10 cellular contexts compared by ENCODE assay signal in genomic region chr19:17952041-17952976, GRCh38. TPM values are rescaled to one million over a fixed set of nuclear protein-coding genes. Genes with fewer than 3 reads are reported as not detected.
DNase-seq lines count a peak whose midpoint lies in the region; ATAC-seq and TF ChIP-seq lines count a peak whose summit lies in the region.
"Had no signal": no experiment of that assay in that cellular context is flagged by ENCODE, and none has a peak within 500 bp of the region (broad histone marks: within the 10 kb centered on the region; RNA-seq: fewer than 3 reads in every experiment).

No MANE protein-coding gene starts in this region.

- peaks cover 39% of the 10 kb centered on the region for H3K4me1 Mint-ChIP-seq in CD8-positive, alpha-beta T cell (ENCODE audit: low read depth)
- peaks cover 27% of the 10 kb centered on the region for H3K4me1 Mint-ChIP-seq in WTC11
- H3K4me1 Mint-ChIP-seq in naive thymus-derived CD4-positive, alpha-beta T cell = peaks cover 17 to 47% (median 35%) of the 10 kb centered on the region in 7 donors
- peaks cover 25% of the 10 kb centered on the region for H3K4me1 Mint-ChIP-seq in Calu3 (ENCODE audit: low read depth, unreplicated experiment)

- H3K9me3 Mint-ChIP-seq in CD8-positive, alpha-beta T cell = no peaks in the 10 kb centered on the region
- H3K9me3 Mint-ChIP-seq in WTC11 (no peaks in the 10 kb centered on the region), Calu3 (ENCODE audit: low read depth, unreplicated experiment) (no peaks in the 10 kb centered on the region)
- peaks cover 0 to 2% (median 0%) of the 10 kb centered on the region in 11 donors for H3K9me3 Mint-ChIP-seq in naive thymus-derived CD4-positive, alpha-beta T cell

- POLR2A ChIA-PET in CD8-positive, alpha-beta T cell (lab: Charles Lee) = interaction anchor here (0.9 to 1.0 kb wide), 2 partner anchors 14 to 20 kb away, joined by 3 to 5 read pairs; partner anchors contain the start of gene CCDC124
- POLR2A ChIA-PET in WTC11 (lab: Charles Lee) = interaction anchor here (0.5 to 1.5 kb wide), 3 partner anchors 9 to 48 kb away, joined by 5 to 7 read pairs (median 5); partner anchors contain the start of gene CCDC124
- POLR2A ChIA-PET in naive thymus-derived CD4-positive, alpha-beta T cell (lab: Charles Lee) = interaction anchor here (1.3 to 2.4 kb wide), 3 partner anchors 19 to 49 kb away, joined by 3 to 9 read pairs (median 3); partner anchors contain the start of gene CCDC124

- no TSS peak for BruUV-seq in Calu3 (replicated peaks; lab: Mats Ljungman, UMichigan)

- CTCF ChIA-PET in CD8-positive, alpha-beta T cell (lab: Charles Lee) = interaction anchor here (1.0 to 28.7 kb wide), 3 partner anchors 15 to 93 kb away, joined by 4 to 510 read pairs (median 4); partner anchors contain the start of gene RPL18A
- CTCF ChIA-PET in WTC11 (lab: Charles Lee) = interaction anchor here (0.6 to 5.0 kb wide), 8 partner anchors 10 to 511 kb away, joined by 3 to 43 read pairs (median 4); partner anchors contain the start of genes CCDC124 and RAB3A
- CTCF ChIA-PET in naive thymus-derived CD4-positive, alpha-beta T cell (lab: Charles Lee) = no interaction called here
- CTCF ChIA-PET in Calu3 (lab: Charles Lee) = no interaction called here

- no peaks in the 10 kb centered on the region for H3K9me3 ChIP-seq in CD8-positive, alpha-beta T cell (ENCODE audit: low read length)
- no peaks in the 10 kb centered on the region for H3K9me3 ChIP-seq in naive thymus-derived CD4-positive, alpha-beta T cell (ENCODE audit: control insufficient read depth in 2 of 3, low read length in 3 of 3)

- TF ChIP-seq CTCF in CD8-positive, alpha-beta T cell (IDR thresholded peaks at IDR 0.05) = no peak
- TF ChIP-seq CTCF in GM12875 (IDR thresholded peaks at IDR 0.05; ENCODE audit: borderline replicate concordance, insufficient read depth, low read depth, low read length) (no peak), WTC11 (IDR thresholded peaks at IDR 0.05) (no peak), Calu3 (IDR thresholded peaks at IDR 0.05; ENCODE audit: unreplicated experiment) (no peak)

- peaks cover 53% of the 10 kb centered on the region for H3K27me3 Mint-ChIP-seq in CD8-positive, alpha-beta T cell (ENCODE audit: low read depth)
- H3K27me3 Mint-ChIP-seq in WTC11 (ENCODE audit: low read depth) (peaks cover 54% of the 10 kb centered on the region), Calu3 (ENCODE audit: unreplicated experiment) (peaks cover 74% of the 10 kb centered on the region)
- H3K27me3 Mint-ChIP-seq in naive thymus-derived CD4-positive, alpha-beta T cell = peaks cover 41 to 74% (median 48%) of the 10 kb centered on the region in 5 donors

- no peak overlapping the region for H3K27ac ChIP-seq in CD8-positive, alpha-beta T cell (ENCODE audit: low read depth, low read length)
- H3K27ac ChIP-seq in naive thymus-derived CD4-positive, alpha-beta T cell (ENCODE audit: low read depth, low read length) = no peak overlapping the region

- H3K36me3 ChIP-seq in CD8-positive, alpha-beta T cell (ENCODE audit: insufficient read depth, low read length) = no peaks in the 10 kb centered on the region
- H3K36me3 ChIP-seq in naive thymus-derived CD4-positive, alpha-beta T cell (ENCODE audit: control insufficient read depth in 2 of 3, insufficient read depth in 3 of 3, low read length in 3 of 3) = no peaks in the 10 kb centered on the region

- peak overlapping the region; percentile 22 for H3K4me3 Mint-ChIP-seq in CD8-positive, alpha-beta T cell
- H3K4me3 Mint-ChIP-seq in WTC11 (peak overlapping the region; percentile 77), Calu3 (ENCODE audit: low read depth, unreplicated experiment) (no peak overlapping the region)
- peak overlapping the region in 7 of 10 donors; percentile 5 to 86 (median 51) for H3K4me3 Mint-ChIP-seq in naive thymus-derived CD4-positive, alpha-beta T cell

- no peaks in the 10 kb centered on the region for H3K36me3 Mint-ChIP-seq in CD8-positive, alpha-beta T cell
- H3K36me3 Mint-ChIP-seq in WTC11 (no peaks in the 10 kb centered on the region), Calu3 (ENCODE audit: insufficient read depth, unreplicated experiment) (peaks cover 6% of the 10 kb centered on the region)
- H3K36me3 Mint-ChIP-seq in naive thymus-derived CD4-positive, alpha-beta T cell = no peaks in the 10 kb centered on the region

- peaks cover 50% of the 10 kb centered on the region for H3K27me3 ChIP-seq in CD8-positive, alpha-beta T cell (ENCODE audit: insufficient read depth, low read length)
- peaks cover 23 to 38% of the 10 kb centered on the region in 2 donors for H3K27me3 ChIP-seq in naive thymus-derived CD4-positive, alpha-beta T cell (ENCODE audit: control insufficient read depth in 2 of 2, insufficient read depth in 2 of 2, low read length in 2 of 2)

- intact Hi-C loops in CD8-positive, alpha-beta T cell (cut with DNase I, micrococcal nuclease) = no loop called here
- intact Hi-C loops in naive thymus-derived CD4-positive, alpha-beta T cell (cut with micrococcal nuclease) = no loop called here
- intact Hi-C loops in Calu3 (cut with micrococcal nuclease; ENCODE audit: unreplicated experiment) = no loop called here

- no peak overlapping the region for H3K27ac Mint-ChIP-seq in CD8-positive, alpha-beta T cell
- H3K27ac Mint-ChIP-seq in WTC11 (no peak overlapping the region), Calu3 (ENCODE audit: unreplicated experiment) (no peak overlapping the region)
- H3K27ac Mint-ChIP-seq in naive thymus-derived CD4-positive, alpha-beta T cell = no peak overlapping the region

- no peak overlapping the region for H3K4me3 ChIP-seq in CD8-positive, alpha-beta T cell (ENCODE audit: low read depth, low read length)
- H3K4me3 ChIP-seq in GM12875 (ENCODE audit: low read depth, low read length) = peak overlapping the region; percentile 23
- H3K4me3 ChIP-seq in naive thymus-derived CD4-positive, alpha-beta T cell (ENCODE audit: low read length) = no peak overlapping the region

- DNase-seq in CD8-positive, alpha-beta T cell = no peak
- DNase-seq in WTC11 (ENCODE audit: low spot score) (peak; percentile 47), foreskin melanocyte (no peak), RKO (ENCODE audit: low spot score) (no peak), NCI-H2081 treated with DMSO at 0.1 percent for 48 hours (lab: John Stamatoyannopoulos, UW) (no peak), Calu3 (no peak)
- DNase-seq in naive thymus-derived CD4-positive, alpha-beta T cell = no peak
- DNase-seq: NCI-H510A treated with DMSO at 0.1 percent for 48 hours; stimulated activated CD4-positive, alpha-beta T cell treated with anti-CD3 and anti-CD28 coated beads, Interleukin-1b, Interleukin-23, amount 100 ng/mL, for 48 hours had no signal

- ATAC-seq in CD8-positive, alpha-beta T cell = no peak
- no peak for ATAC-seq in WTC11
- no peak for ATAC-seq in naive thymus-derived CD4-positive, alpha-beta T cell

- H3K4me1 ChIP-seq in CD8-positive, alpha-beta T cell (ENCODE audit: insufficient read depth, low read length) = peaks cover 53% of the 10 kb centered on the region
- peaks cover 33 to 49% of the 10 kb centered on the region in 2 donors for H3K4me1 ChIP-seq in naive thymus-derived CD4-positive, alpha-beta T cell (ENCODE audit: control insufficient read depth in 2 of 2, insufficient read depth in 2 of 2, low read length in 2 of 2)

TF ChIP-seq in WTC11, 78 proteins besides CTCF, POLR2A, EP300 and RAD21 (continues in another document):
- TF ChIP-seq ZNF423 (CRISPR knock-in tag; IDR thresholded peaks at IDR 0.05) = peak; percentile 92
- TF ChIP-seq GTF2I (CRISPR knock-in tag; conservative IDR thresholded peaks at IDR 0.05) = 0 out of 2 replicates have a peak, but pooled peaks have one; percentile 34
- TF ChIP-seq ZNF121 (CRISPR knock-in tag; IDR thresholded peaks at IDR 0.05) = 0 out of 2 replicates have a peak, but pooled peaks have one; percentile 9
- TF ChIP-seq HMGA2 (CRISPR knock-in tag; IDR thresholded peaks at IDR 0.05) = no peak
- TF ChIP-seq E2F1 (CRISPR knock-in tag; IDR thresholded peaks at IDR 0.05) = no peak
- TF ChIP-seq PREB (CRISPR knock-in tag; IDR thresholded peaks at IDR 0.05; ENCODE audit: borderline replicate concordance) = no peak

RNA-seq across cellular contexts. Expression of gene KCNN1, which starts 14.6 kb away (rescaled TPM):
- not detected for total RNA-seq in CD8-positive, alpha-beta T cell
- total RNA-seq in WTC11 (2021) (15.3 to 18.0 TPM (median 17.2 TPM) in 3 replicates), Calu3 (2022) (not detected in 2 replicates)
- under 1 TPM in 1 of 5 experiments, not detected in 4; 0.05 TPM for total RNA-seq in naive thymus-derived CD4-positive, alpha-beta T cell
- polyA plus RNA-seq in naive thymus-derived CD4-positive, alpha-beta T cell = not detected

RNA-seq across cellular contexts. Expression of gene CCDC124, which starts 19.5 kb away (rescaled TPM):
- total RNA-seq in CD8-positive, alpha-beta T cell = 10 to 100 TPM; 29.7 to 35.9 TPM
- total RNA-seq in WTC11 (2021) (152 to 159 TPM (median 156 TPM) in 3 replicates), Calu3 (2022) (51.1 and 53.4 TPM in 2 replicates)
- total RNA-seq in naive thymus-derived CD4-positive, alpha-beta T cell = 10 to 100 TPM; 28.7 to 60.5 (median 32.6) TPM
- polyA plus RNA-seq in naive thymus-derived CD4-positive, alpha-beta T cell = 10 to 100 TPM; 31.1 to 63.8 TPM

RNA-seq across cellular contexts. Expression of gene ARRDC2, which starts 55.7 kb away (rescaled TPM):
- total RNA-seq in CD8-positive, alpha-beta T cell = 100 to 1,000 TPM; 288 to 303 TPM
- total RNA-seq in WTC11 (2021) (9.2 to 9.9 TPM (median 9.8 TPM) in 3 replicates), Calu3 (2022) (15.8 and 23.0 TPM in 2 replicates)
- 100 to 1,000 TPM in 4 of 5 experiments, 10 to 100 TPM in 1; 77.2 to 237 (median 152) TPM for total RNA-seq in naive thymus-derived CD4-positive, alpha-beta T cell
- polyA plus RNA-seq in naive thymus-derived CD4-positive, alpha-beta T cell = 10 to 100 TPM; 31.8 to 60.1 TPM

Comparison
In these comparisons a context has a peak if more than half of its experiments do, and no peak if none do; other contexts are left out.
1. RNA of gene KCNN1, which starts 14.6 kb away (total RNA-seq): 15.3 to 18.0 TPM in WTC11; not detected in CD8-positive, alpha-beta T cell, 0.05 TPM in naive thymus-derived CD4-positive, alpha-beta T cell and not detected in Calu3; every median in the first group is over 10 times any median in the second.
2. CTCF ChIA-PET loops: an anchor here in CD8-positive, alpha-beta T cell (1.0 to 28.7 kb wide) and WTC11 (0.6 to 5.0 kb wide); none called in naive thymus-derived CD4-positive, alpha-beta T cell and Calu3.